In genomic region chr4:121397941-121398601, GRCh38 we compare ENCODE assay signal across 16 cellular contexts. TPM values are rescaled to one million over a fixed set of nuclear protein-coding genes. Genes with fewer than 3 reads are reported as not detected.
DNase-seq lines count a peak whose midpoint lies in the region; ATAC-seq and TF ChIP-seq lines count a peak whose summit lies in the region.
"Had no signal": no experiment of that assay in that cellular context is flagged by ENCODE, and none has a peak within 500 bp of the region (broad histone marks: within the 10 kb centered on the region; RNA-seq: fewer than 3 reads in every experiment).

No MANE protein-coding gene starts in this region.

- intact Hi-C loops in left colon (cut with DNase I, micrococcal nuclease) = no loop called here
- intact Hi-C loops in activated CD8-positive, alpha-beta T cell treated with anti-CD3 and anti-CD28 coated beads for 36 hours (cut with micrococcal nuclease) = no loop called here

- no peak overlapping the region for H3K4me3 Mint-ChIP-seq in activated CD8-positive, alpha-beta T cell treated with anti-CD3 and anti-CD28 coated beads for 36 hours
- H3K4me3 Mint-ChIP-seq: B cell; CD4-positive, alpha-beta memory T cell had no signal

- H3K27me3 Mint-ChIP-seq in activated CD8-positive, alpha-beta T cell treated with anti-CD3 and anti-CD28 coated beads for 36 hours = no peaks in the 10 kb centered on the region
- H3K27me3 Mint-ChIP-seq: B cell had no signal

- POLR2A ChIA-PET in activated CD8-positive, alpha-beta T cell treated with anti-CD3 and anti-CD28 coated beads for 36 hours (lab: Charles Lee) = no interaction called here

- peak; percentile 38 for DNase-seq in G401 (ENCODE audit: low spot score)
- DNase-seq in NCI-H446 (lab: John Stamatoyannopoulos, UW) = peak; percentile 50 to 81
- DNase-seq in epithelial cell of esophagus (ENCODE audit: low read depth) = peak; percentile 50
- DNase-seq in left colon = no peak
- DNase-seq in hypothalamus (lab: John Stamatoyannopoulos, UW) = no peak
- no peak for DNase-seq in globus pallidus (ENCODE audit: low spot score)
- no peak for DNase-seq in islet precursor cell
- DNase-seq in activated CD8-positive, alpha-beta T cell treated with anti-CD3 and anti-CD28 coated beads for 36 hours = no peak
- DNase-seq: CD4-positive, alpha-beta memory T cell; GOT3; KG1; MM.1S; NCI-H1930; NCI-H748 treated with DMSO at 0.1 percent for 48 hours had no signal

- H3K4me3 ChIP-seq in epithelial cell of esophagus (ENCODE audit: low read length) = no peak overlapping the region

- CTCF ChIA-PET in activated CD8-positive, alpha-beta T cell treated with anti-CD3 and anti-CD28 coated beads for 36 hours (lab: Charles Lee) = interaction anchor here (2.9 kb wide), 1 partner anchor 27 kb away, joined by 10 read pairs; no protein-coding TSS in a partner anchor

- in situ Hi-C loops in G401 (cut with HindIII; ENCODE audit: low sequenced_read_pairs) = no loop called here

- peak; percentile 30 for ATAC-seq in left colon
- ATAC-seq in activated CD8-positive, alpha-beta T cell treated with anti-CD3 and anti-CD28 coated beads for 36 hours = no peak
- ATAC-seq: SK-N-SH treated with all-trans-retinoic acid at 6 μM for 48 hours had no signal

- no peak for TF ChIP-seq CTCF in epithelial cell of esophagus (IDR thresholded peaks at IDR 0.05; ENCODE audit: insufficient read depth, low read depth, low read length, missing control alignments)
- TF ChIP-seq CTCF in activated CD8-positive, alpha-beta T cell treated with anti-CD3 and anti-CD28 coated beads for 36 hours (IDR thresholded peaks at IDR 0.05) = no peak

- no peaks in the 10 kb centered on the region for H3K4me1 Mint-ChIP-seq in activated CD8-positive, alpha-beta T cell treated with anti-CD3 and anti-CD28 coated beads for 36 hours (ENCODE audit: low read depth)
- H3K4me1 Mint-ChIP-seq: B cell; CD4-positive, alpha-beta memory T cell had no signal

- no peaks in the 10 kb centered on the region for H3K9me3 Mint-ChIP-seq in activated CD8-positive, alpha-beta T cell treated with anti-CD3 and anti-CD28 coated beads for 36 hours
- H3K9me3 Mint-ChIP-seq: CD4-positive, alpha-beta memory T cell had no signal

- no peaks in the 10 kb centered on the region for H3K36me3 Mint-ChIP-seq in activated CD8-positive, alpha-beta T cell treated with anti-CD3 and anti-CD28 coated beads for 36 hours (ENCODE audit: low read depth)
- H3K36me3 Mint-ChIP-seq: CD4-positive, alpha-beta memory T cell had no signal

- H3K27ac Mint-ChIP-seq in activated CD8-positive, alpha-beta T cell treated with anti-CD3 and anti-CD28 coated beads for 36 hours = no peak overlapping the region
- H3K27ac Mint-ChIP-seq: B cell; CD4-positive, alpha-beta memory T cell had no signal

RNA-seq across cellular contexts. Expression of gene QRFPR, which starts 17.3 kb away (rescaled TPM):
- not detected in 2 replicates for total RNA-seq in G401 (2014; rRNA removed; shearing (Covaris generic))
- not detected for total RNA-seq in left colon
- total RNA-seq in activated CD8-positive, alpha-beta T cell treated with anti-CD3 and anti-CD28 coated beads for 36 hours = not detected
- total RNA-seq: B cell; CD4-positive, alpha-beta memory T cell had no signal

Comparison
In these comparisons a context has a peak if more than half of its experiments do, and no peak if none do; other contexts are left out.
1. DNase-seq: peak in G401 (single experiment), NCI-H446 (2 of 2) and epithelial cell of esophagus (single experiment); none in left colon (0 of 2), hypothalamus (0 of 51), globus pallidus (single experiment), islet precursor cell (single experiment) and activated CD8-positive, alpha-beta T cell treated with anti-CD3 and anti-CD28 coated beads for 36 hours (single experiment).